Comparison of ENCODE assay signal across 17 cellular contexts in genomic region chr3:98741121-98741716, GRCh38. TPM values are rescaled to one million over a fixed set of nuclear protein-coding genes. Genes with fewer than 3 reads are reported as not detected.
DNase-seq lines count a peak whose midpoint lies in the region; ATAC-seq and TF ChIP-seq lines count a peak whose summit lies in the region.
"Had no signal": no experiment of that assay in that cellular context is flagged by ENCODE, and none has a peak within 500 bp of the region (broad histone marks: within the 10 kb centered on the region; RNA-seq: fewer than 3 reads in every experiment).

No MANE protein-coding gene starts in this region.

- H3K4me2 ChIP-seq in MM.1S (ENCODE audit: low read depth, low read length) = no peak overlapping the region

- H3K9me3 ChIP-seq in MM.1S (replicated peaks; ENCODE audit: insufficient read depth, low read length) = no peaks in the 10 kb centered on the region
- H3K9me3 ChIP-seq: uterus had no signal

- TF ChIP-seq CTCF in RWPE1 (conservative IDR thresholded peaks at IDR 0.05; ENCODE audit: low read depth) (no peak), fibroblast of villous mesenchyme (IDR thresholded peaks at IDR 0.05; ENCODE audit: insufficient read depth, low read depth, low read length) (no peak), mesothelial cell of epicardium (IDR thresholded peaks at IDR 0.05; ENCODE audit: unreplicated experiment) (no peak), MM.1S (IDR thresholded peaks at IDR 0.05; ENCODE audit: low read length) (no peak)

- peaks cover 97% of the 10 kb centered on the region for H3K79me2 ChIP-seq in MM.1S (ENCODE audit: low read length)

- H3K36me3 ChIP-seq in MM.1S (replicated peaks; ENCODE audit: insufficient read depth, low read length) = no peaks in the 10 kb centered on the region; the same call in 1 of the 2 replicates
- H3K36me3 ChIP-seq: uterus had no signal

- no peaks in the 10 kb centered on the region for H3K27me3 Mint-ChIP-seq in mesothelial cell of epicardium (ENCODE audit: low read depth)

- CTCF ChIA-PET in RWPE1 (lab: Yijun Ruan, JAX) = interaction anchor here (0.6 to 0.7 kb wide), 2 partner anchors 326 to 998 kb away, joined by 4 to 5 read pairs; no protein-coding TSS in a partner anchor

- peaks cover 25% of the 10 kb centered on the region for H3K4me1 Mint-ChIP-seq in mesothelial cell of epicardium
- H3K4me1 Mint-ChIP-seq: brain had no signal

- H3K9me2 ChIP-seq in MM.1S (replicated peaks; ENCODE audit: insufficient read depth, low read length) = no peaks in the 10 kb centered on the region

- peaks cover 6% of the 10 kb centered on the region for H4K20me1 ChIP-seq in MM.1S (ENCODE audit: insufficient read depth, low read length)

- no peaks in the 10 kb centered on the region for H3K27me3 ChIP-seq in MM.1S (replicated peaks; ENCODE audit: insufficient read depth, low read length)
- H3K27me3 ChIP-seq: uterus had no signal

- ATAC-seq in HG03108 (IDR thresholded peaks at IDR 0.05; ENCODE audit: unreplicated experiment) = no peak
- no peak for ATAC-seq in GM18861 (IDR thresholded peaks at IDR 0.05; ENCODE audit: unreplicated experiment)
- no peak for ATAC-seq in GM21423 (IDR thresholded peaks at IDR 0.05; ENCODE audit: unreplicated experiment)

- POLR2A ChIA-PET in RWPE1 (lab: Yijun Ruan, JAX; ENCODE audit: low non-redundant PET) = no interaction called here

- peaks cover 2% of the 10 kb centered on the region for H3K36me3 Mint-ChIP-seq in mesothelial cell of epicardium
- H3K36me3 Mint-ChIP-seq: brain had no signal

- H3K9ac ChIP-seq in MM.1S (ENCODE audit: low read length) = no peak overlapping the region

- peaks cover 87% of the 10 kb centered on the region for H3K4me1 ChIP-seq in MM.1S (ENCODE audit: low read length)
- H3K4me1 ChIP-seq: uterus had no signal

- H3F3A ChIP-seq in MM.1S (ENCODE audit: insufficient read depth, low read length) = peaks cover 43% of the 10 kb centered on the region

- DNase-seq in HCEC 1CT = peak; percentile 43
- peak; percentile 36 for DNase-seq in RWPE1 (ENCODE audit: low spot score)
- peak; percentile 79 for DNase-seq in fibroblast of villous mesenchyme (ENCODE audit: low read depth)
- DNase-seq in mesothelial cell of epicardium (ENCODE audit: low spot score in 2 of 2, unreplicated experiment in 2 of 2) = no peak
- DNase-seq in MM.1S = no peak
- DNase-seq: activated gamma-delta T cell treated with Interleukin-2 at 50 U/mL for 16 hours; NCI-H2107; stimulated activated naive CD4-positive, alpha-beta T cell treated with Interleukin-2 at 50 U/mL for 16 hours; uterus had no signal

- H3K4me3 ChIP-seq in fibroblast of villous mesenchyme (ENCODE audit: low read depth, low read length) = no peak overlapping the region
- H3K4me3 ChIP-seq in MM.1S (ENCODE audit: low read length) = no peak overlapping the region
- H3K4me3 ChIP-seq: uterus had no signal

- H3K27ac Mint-ChIP-seq in mesothelial cell of epicardium = peak overlapping the region; percentile 6
- H3K27ac Mint-ChIP-seq: brain had no signal

- H3K9me3 Mint-ChIP-seq in mesothelial cell of epicardium = no peaks in the 10 kb centered on the region
- H3K9me3 Mint-ChIP-seq: neural crest cell had no signal

- H2AFZ ChIP-seq in MM.1S (ENCODE audit: low read length) = no peak overlapping the region

- no peak overlapping the region for H3K27ac ChIP-seq in RWPE1
- no peak overlapping the region for H3K27ac ChIP-seq in MM.1S (ENCODE audit: low read length)
- H3K27ac ChIP-seq: C4-2B, uterus, VCaP had no signal

- no peak overlapping the region for H3K4me3 Mint-ChIP-seq in mesothelial cell of epicardium
- H3K4me3 Mint-ChIP-seq: neural crest cell had no signal

RNA-seq across cellular contexts. Expression of gene ST3GAL6, which starts 21.9 kb away (rescaled TPM):
- total RNA-seq in fibroblast of villous mesenchyme = 3.9 and 5.2 TPM in 2 replicates
- total RNA-seq in mesothelial cell of epicardium = 9.0 to 14.1 TPM (median 11.1 TPM) in 3 replicates
- total RNA-seq: activated CD8-positive, alpha-beta memory T cell treated with anti-CD3 and anti-CD28 coated beads for 36 hours had no signal

Comparison
In these comparisons a context has a peak if more than half of its experiments do, and no peak if none do; other contexts are left out.
1. DNase-seq: peak in HCEC 1CT (single experiment), RWPE1 (single experiment) and fibroblast of villous mesenchyme (single experiment); none in mesothelial cell of epicardium (0 of 2) and MM.1S (single experiment).